8 cellular contexts compared by ENCODE assay signal in genomic region chr6:119078449-119079287, GRCh38. TPM values are rescaled to one million over a fixed set of nuclear protein-coding genes. Genes with fewer than 3 reads are reported as not detected.
DNase-seq lines count a peak whose midpoint lies in the region; ATAC-seq and TF ChIP-seq lines count a peak whose summit lies in the region.

TSS of gene FAM184A (minus strand) at chr6:119078664. CDS start at chr6:119078299, 365 bp downstream.

- H3K27ac ChIP-seq in SJCRH30 (peak within 1 kb of the TSS; percentile 14; the same call in 1 of the 2 replicates), suprapubic skin (peak within 1 kb of the TSS; percentile 61)

- TF ChIP-seq EP300 in Ishikawa (IDR thresholded peaks at IDR 0.05; ENCODE audit: borderline replicate concordance) = no peak
- no peak for TF ChIP-seq EP300 in suprapubic skin (IDR thresholded peaks at IDR 0.05)

- DNase-seq in DMS 273 treated with DMSO at 0.1 percent for 48 hours (lab: John Stamatoyannopoulos, UW) (peak; percentile 43), SJCRH30 (peak; percentile 67 to 75), germinal center (ENCODE audit: low spot score) (peak; percentile 74), nucleus accumbens (lab: John Stamatoyannopoulos, UW) (peak in 52 of 56 donors; percentile 14 to 85 (median 57)), suprapubic skin (ENCODE audit: low spot score in 2 of 2) (peak; percentile 78 to 86)
- peak; percentile 74 for DNase-seq in activated naive CD4-positive, alpha-beta T cell treated with Interleukin-2 at 50 U/mL for 16 hours

- WGBS in suprapubic skin = 0% methylated on average over 10 of the region's 91 CpGs

- no peak for TF ChIP-seq RAD21 in Ishikawa (IDR thresholded peaks at IDR 0.05; ENCODE audit: low read depth)

- H3K27me3 ChIP-seq in SJCRH30 = no peaks in the 10 kb centered on the region
- H3K27me3 ChIP-seq in suprapubic skin = no peaks in the 10 kb centered on the region

- H3K4me1 ChIP-seq in SJCRH30 (no peaks in the 10 kb centered on the region; the same call in 1 of the 2 replicates), suprapubic skin (peaks cover 22% of the 10 kb centered on the region)

- H3K36me3 ChIP-seq in SJCRH30 (no peaks in the 10 kb centered on the region), suprapubic skin (no peaks in the 10 kb centered on the region)

- H3K9me3 ChIP-seq in SJCRH30 (replicated peaks) (0 out of 2 replicates have a peak, but pooled peaks cover under 1% of the 10 kb centered on the region), suprapubic skin (no peaks in the 10 kb centered on the region)

- no peak for TF ChIP-seq POLR2A in suprapubic skin (IDR thresholded peaks at IDR 0.05)

- TF ChIP-seq CTCF in suprapubic skin (IDR thresholded peaks at IDR 0.05) = peak in 1 of 2 donors; percentile 22

- peak; percentile 75 for ATAC-seq in GM21717 (IDR thresholded peaks at IDR 0.05; ENCODE audit: unreplicated experiment)

- peak within 1 kb of the TSS; percentile 70 for H3K4me3 ChIP-seq in SJCRH30
- H3K4me3 ChIP-seq in suprapubic skin = peak within 1 kb of the TSS; percentile 71

TF ChIP-seq in Ishikawa, 13 proteins besides CTCF, POLR2A, EP300 and RAD21:
- TF ChIP-seq ZBTB7A (IDR thresholded peaks at IDR 0.05; ENCODE audit: low read depth) (no peak), CEBPB (IDR thresholded peaks at IDR 0.05) (no peak), TEAD4 (IDR thresholded peaks at IDR 0.05) (no peak), EGR1 (IDR thresholded peaks at IDR 0.05) (no peak), MAX (IDR thresholded peaks at IDR 0.05) (peak; percentile 73)

RNA-seq across cellular contexts. Expression of gene FAM184A, which starts in this region (rescaled TPM):
- total RNA-seq in SJCRH30 (2014; rRNA removed; shearing (Covaris generic)) = 8.9 and 11.3 TPM in 2 replicates
- total RNA-seq in suprapubic skin = 1 to 10 TPM in 3 of 4 donors, under 1 TPM in 1; 0.19 to 6.8 (median 1.8) TPM

Comparison
In these comparisons a context has a peak if more than half of its experiments do, and no peak if none do; other contexts are left out.
1. Peak in every context shown above with its lines: DNase-seq, ATAC-seq, H3K4me3 ChIP-seq and H3K27ac ChIP-seq.